ENCODE assay signal across 13 cellular contexts in genomic region chr1:93768380-93768863, GRCh38.
DNase-seq lines count a peak whose midpoint lies in the region; ATAC-seq and TF ChIP-seq lines count a peak whose summit lies in the region.
"Had no signal": no experiment of that assay in that cellular context is flagged by ENCODE, and none has a peak within 500 bp of the region (broad histone marks: within the 10 kb centered on the region; RNA-seq: fewer than 3 reads in every experiment).

No MANE protein-coding gene starts in this region.

- no peak overlapping the region for H3K4ac ChIP-seq in H9 (ENCODE audit: low read depth, low read length)

- H3K27me3 Mint-ChIP-seq in H9 (ENCODE audit: low read depth) (no peaks in the 10 kb centered on the region), brain (peaks cover 12% of the 10 kb centered on the region), neural crest cell (ENCODE audit: low read depth) (no peaks in the 10 kb centered on the region)

- peaks cover 16% of the 10 kb centered on the region for H3K4me1 ChIP-seq in H9 (ENCODE audit: insufficient read depth, low read length)

- DNase-seq in H9 (no peak), NCI-H2227 (lab: John Stamatoyannopoulos, UW; ENCODE audit: unreplicated experiment) (peak; percentile 39), neural crest cell (ENCODE audit: low read depth, low spot score) (no peak), NCI-H187 treated with DMSO at 0.1 percent for 48 hours (lab: John Stamatoyannopoulos, UW) (no peak)
- DNase-seq: activated CD4-positive, alpha-beta T cell treated with anti-CD3 and anti-CD28 coated beads for 48 hours; CD4-positive, CD25-positive, alpha-beta regulatory T cell; effector CD8-positive, alpha-beta T cell; NCI-H1105 treated with DMSO at 0.1 percent for 48 hours had no signal

- H3K56ac ChIP-seq in H9 (ENCODE audit: insufficient read length, low read depth, low read length), result no peak overlapping the region

- no peak overlapping the region for H4K5ac ChIP-seq in H9 (ENCODE audit: insufficient read length, low read depth, low read length)

- H3K27ac Mint-ChIP-seq in H9 (peak overlapping the region in 1 of 3 experiments; percentile 46; a peak in 1 of 7 replicates), brain (peak overlapping the region in 4 of 5 experiments; percentile 0 to 88 (median 62)), neural crest cell (ENCODE audit: unreplicated experiment) (peak overlapping the region; percentile 93)
- H3K27ac Mint-ChIP-seq: CD4-positive, CD25-positive, alpha-beta regulatory T cell had no signal

- no peaks in the 10 kb centered on the region for H3K36me3 Mint-ChIP-seq in H9 (ENCODE audit: insufficient read depth in 1 of 3, low read depth in 3 of 3)
- no peaks in the 10 kb centered on the region for H3K36me3 Mint-ChIP-seq in brain
- no peaks in the 10 kb centered on the region for H3K36me3 Mint-ChIP-seq in neural crest cell (ENCODE audit: low read depth)
- H3K36me3 Mint-ChIP-seq: CD4-positive, CD25-positive, alpha-beta regulatory T cell had no signal

- H3T11ph ChIP-seq in H9 (ENCODE audit: low read length), result no peak overlapping the region

- H3K23ac ChIP-seq in H9 (ENCODE audit: insufficient read length, low read depth, low read length), result no peak overlapping the region

- H3K4me2 ChIP-seq in H9 (ENCODE audit: insufficient read depth, insufficient read length, low read length), result no peak overlapping the region

- no peak overlapping the region for H2BK12ac ChIP-seq in H9 (ENCODE audit: insufficient read length, low read depth, low read length)

- H3K18ac ChIP-seq in H9 (ENCODE audit: insufficient read length, low read depth, low read length), result no peak overlapping the region

- peak overlapping the region; percentile 41; the same call in 1 of the 2 replicates for H3K14ac ChIP-seq in H9 (ENCODE audit: insufficient read depth, low read length)

- H3K4me1 Mint-ChIP-seq in H9 (peaks cover 33% of the 10 kb centered on the region in 2 experiments), brain (peaks cover 35% of the 10 kb centered on the region), neural crest cell (peaks cover 35% of the 10 kb centered on the region)

- H2AFZ ChIP-seq in H9 (ENCODE audit: low read length), result no peak overlapping the region

- no peaks in the 10 kb centered on the region for H3K23me2 ChIP-seq in H9 (ENCODE audit: insufficient read length, low read depth, low read length, poor library complexity, severe bottlenecking)

- no peaks in the 10 kb centered on the region for H3K79me1 ChIP-seq in H9 (ENCODE audit: insufficient read depth, low read depth, low read length, poor library complexity, severe bottlenecking)

- ATAC-seq in HG02981 (IDR thresholded peaks at IDR 0.05; ENCODE audit: unreplicated experiment) (no peak), GM21737 (IDR thresholded peaks at IDR 0.05; ENCODE audit: unreplicated experiment) (no peak), HG02938 (IDR thresholded peaks at IDR 0.05; ENCODE audit: unreplicated experiment) (no peak)

- no peak for TF ChIP-seq CTCF in H9 (conservative IDR thresholded peaks at IDR 0.05)
- no peak for TF ChIP-seq CTCF in brain (conservative IDR thresholded peaks at IDR 0.05)
- no peak for TF ChIP-seq CTCF in neural crest cell (conservative IDR thresholded peaks at IDR 0.05)

- WGBS in H9 (ENCODE audit: extremely low coverage, insufficient read length, low lambda C conversion rate), result no CpG with 5 or more reads among the region's 6 CpGs

- no peak overlapping the region for H3K4me3 Mint-ChIP-seq in H9
- peak overlapping the region in 2 of 5 experiments; percentile 45 to 56 for H3K4me3 Mint-ChIP-seq in brain
- H3K4me3 Mint-ChIP-seq in neural crest cell, result peak overlapping the region; percentile 2
- H3K4me3 Mint-ChIP-seq: CD4-positive, CD25-positive, alpha-beta regulatory T cell had no signal

- H2BK20ac ChIP-seq in H9 (ENCODE audit: low read depth, low read length, poor library complexity, severe bottlenecking), result no peak overlapping the region

- H2BK15ac ChIP-seq in H9 (ENCODE audit: low read depth, low read length), result no peak overlapping the region

- no peak overlapping the region for H3K27ac ChIP-seq in H9 (ENCODE audit: insufficient read length, low read depth, low read length)
- H3K27ac ChIP-seq: ascending aorta had no signal

- H3K9me3 Mint-ChIP-seq in H9, result no peaks in the 10 kb centered on the region
- H3K9me3 Mint-ChIP-seq in brain, result no peaks in the 10 kb centered on the region
- no peaks in the 10 kb centered on the region for H3K9me3 Mint-ChIP-seq in neural crest cell

- no peaks in the 10 kb centered on the region for H3K9me3 ChIP-seq in H9 (ENCODE audit: control insufficient read depth, low read depth, low read length)
- H3K9me3 ChIP-seq: ascending aorta had no signal

- H4K20me1 ChIP-seq in H9 (ENCODE audit: control insufficient read depth, insufficient read depth, insufficient read length), result no peaks in the 10 kb centered on the region

- H2AK5ac ChIP-seq in H9 (ENCODE audit: insufficient read length, low read length), result no peak overlapping the region

- H3K27me3 ChIP-seq in H9 (ENCODE audit: insufficient read depth, low read length), result no peaks in the 10 kb centered on the region
- H3K27me3 ChIP-seq: ascending aorta had no signal

- H4K91ac ChIP-seq in H9 (ENCODE audit: insufficient read length, low read depth, low read length), result no peak overlapping the region

- H4K8ac ChIP-seq in H9 (replicated peaks; ENCODE audit: insufficient read length, low read depth, low read length), result no peak overlapping the region

- no peak overlapping the region for H2BK120ac ChIP-seq in H9 (ENCODE audit: low read depth, low read length, poor library complexity, severe bottlenecking)

- H2BK5ac ChIP-seq in H9 (ENCODE audit: insufficient read length, low read length), result no peak overlapping the region

- no peaks in the 10 kb centered on the region for H3K79me2 ChIP-seq in H9 (ENCODE audit: insufficient read depth, low read length)

- no peak overlapping the region for H3K9ac ChIP-seq in H9 (ENCODE audit: extremely low read depth, insufficient read length, low read length)
